8 cellular contexts compared by ENCODE assay signal in genomic region chr1:164617607-164618564, GRCh38. TPM values are rescaled to one million over a fixed set of nuclear protein-coding genes. Genes with fewer than 3 reads are reported as not detected.
A peak's percentile ranks its signal among the peaks of the same experiment; 100 is the strongest.
DNase-seq lines count a peak whose midpoint lies in the region; ATAC-seq and TF ChIP-seq lines count a peak whose summit lies in the region.

No MANE protein-coding gene starts in this region.

- H3K14ac ChIP-seq in trophoblast cell (ENCODE audit: low read length): no peak overlapping the region

- H4K12ac ChIP-seq in trophoblast cell (ENCODE audit: low read depth, low read length): no peak overlapping the region

- H3K18ac ChIP-seq in trophoblast cell (ENCODE audit: low read length): no peak overlapping the region

- POLR2A ChIA-PET in CD8-positive, alpha-beta T cell (lab: Charles Lee): no interaction called here

- H3K23ac ChIP-seq in trophoblast cell (ENCODE audit: low read length): no peak overlapping the region

- no peaks in the 10 kb centered on the region for H3K9me3 ChIP-seq in trophoblast cell (ENCODE audit: insufficient read depth, low read depth, low read length)
- no peaks in the 10 kb centered on the region for H3K9me3 ChIP-seq in CD8-positive, alpha-beta T cell (ENCODE audit: low read length)

- H3K27ac Mint-ChIP-seq in activated naive CD8-positive, alpha-beta T cell treated with anti-CD3 and anti-CD28 coated beads for 36 hours: no peak overlapping the region
- H3K27ac Mint-ChIP-seq in CD8-positive, alpha-beta T cell: no peak overlapping the region

- H4K8ac ChIP-seq in trophoblast cell (ENCODE audit: low read depth, low read length): no peak overlapping the region

- no peak overlapping the region for H3K4me3 Mint-ChIP-seq in activated naive CD8-positive, alpha-beta T cell treated with anti-CD3 and anti-CD28 coated beads for 36 hours
- no peak overlapping the region for H3K4me3 Mint-ChIP-seq in CD8-positive, alpha-beta T cell

- H3K4me3 ChIP-seq in trophoblast cell (ENCODE audit: low read depth, low read length): no peak overlapping the region
- no peak overlapping the region for H3K4me3 ChIP-seq in CD8-positive, alpha-beta T cell (ENCODE audit: low read depth, low read length)

- H3K79me2 ChIP-seq in trophoblast cell (ENCODE audit: control insufficient read depth, insufficient read depth, low read length, poor library complexity): peaks cover 11% of the 10 kb centered on the region

- WGBS in trophoblast cell (ENCODE audit: extremely low coverage, insufficient coverage, insufficient read length): no CpG with 5 or more reads among the region's 10 CpGs

- no peaks in the 10 kb centered on the region for H3K27me3 Mint-ChIP-seq in activated naive CD8-positive, alpha-beta T cell treated with anti-CD3 and anti-CD28 coated beads for 36 hours
- no peaks in the 10 kb centered on the region for H3K27me3 Mint-ChIP-seq in CD8-positive, alpha-beta T cell (ENCODE audit: low read depth)

- H2BK12ac ChIP-seq in trophoblast cell (ENCODE audit: low read length): no peak overlapping the region

- peak overlapping the region; percentile 25 for H2BK120ac ChIP-seq in trophoblast cell (ENCODE audit: insufficient read depth, low read length, poor library complexity)

- no peaks in the 10 kb centered on the region for H3K36me3 Mint-ChIP-seq in activated naive CD8-positive, alpha-beta T cell treated with anti-CD3 and anti-CD28 coated beads for 36 hours
- no peaks in the 10 kb centered on the region for H3K36me3 Mint-ChIP-seq in CD8-positive, alpha-beta T cell

- H3K27ac ChIP-seq in trophoblast cell (ENCODE audit: low read depth, low read length): peak overlapping the region; percentile 32
- no peak overlapping the region for H3K27ac ChIP-seq in CD8-positive, alpha-beta T cell (ENCODE audit: low read depth, low read length)

- H3K36me3 ChIP-seq in trophoblast cell (ENCODE audit: control insufficient read depth in 1 of 2, insufficient read depth in 2 of 2, low read length in 2 of 2): peaks cover 0 to 6% of the 10 kb centered on the region in 2 experiments
- H3K36me3 ChIP-seq in CD8-positive, alpha-beta T cell (ENCODE audit: insufficient read depth, low read length): no peaks in the 10 kb centered on the region

- peak overlapping the region; percentile 21 for H3K4ac ChIP-seq in trophoblast cell (ENCODE audit: low read depth, low read length)

- no peak overlapping the region for H2AK5ac ChIP-seq in trophoblast cell (ENCODE audit: low read length)

- no peak overlapping the region for H3K9ac ChIP-seq in trophoblast cell (ENCODE audit: low read length)

- H4K91ac ChIP-seq in trophoblast cell (ENCODE audit: low read depth, low read length): no peak overlapping the region

- no peaks in the 10 kb centered on the region for H3K27me3 ChIP-seq in trophoblast cell (ENCODE audit: insufficient read depth, low read length)
- H3K27me3 ChIP-seq in CD8-positive, alpha-beta T cell (ENCODE audit: insufficient read depth, low read length): no peaks in the 10 kb centered on the region

- intact Hi-C loops in CD8-positive, alpha-beta T cell (cut with DNase I, micrococcal nuclease): no loop called here

- ATAC-seq in CD8-positive, alpha-beta T cell: no peak
- no peak for ATAC-seq in HG03025 (IDR thresholded peaks at IDR 0.05; ENCODE audit: low FRiP score, unreplicated experiment)

- H3K4me2 ChIP-seq in trophoblast cell (ENCODE audit: low read length): no peak overlapping the region

- H3K79me1 ChIP-seq in trophoblast cell (ENCODE audit: low read length): peaks cover 5% of the 10 kb centered on the region

- peak; percentile 23 for TF ChIP-seq CTCF in GM10266 (IDR thresholded peaks at IDR 0.05; ENCODE audit: control insufficient read depth, insufficient read depth, low read depth, missing control alignments)
- no peak for TF ChIP-seq CTCF in CD8-positive, alpha-beta T cell (IDR thresholded peaks at IDR 0.05)

- H3K4me1 Mint-ChIP-seq in activated naive CD8-positive, alpha-beta T cell treated with anti-CD3 and anti-CD28 coated beads for 36 hours: no peaks in the 10 kb centered on the region
- no peaks in the 10 kb centered on the region for H3K4me1 Mint-ChIP-seq in CD8-positive, alpha-beta T cell (ENCODE audit: low read depth)

- H3K9me3 Mint-ChIP-seq in activated naive CD8-positive, alpha-beta T cell treated with anti-CD3 and anti-CD28 coated beads for 36 hours: no peaks in the 10 kb centered on the region
- H3K9me3 Mint-ChIP-seq in CD8-positive, alpha-beta T cell: no peaks in the 10 kb centered on the region

- H2BK5ac ChIP-seq in trophoblast cell (ENCODE audit: low read depth, low read length, poor library complexity): peak overlapping the region; percentile 52

- CTCF ChIA-PET in CD8-positive, alpha-beta T cell (lab: Charles Lee): no interaction called here

- no peak overlapping the region for H2AFZ ChIP-seq in trophoblast cell (ENCODE audit: insufficient read depth, low read length, poor library complexity)

- H3K4me1 ChIP-seq in trophoblast cell (ENCODE audit: control insufficient read depth in 1 of 2, insufficient read depth in 2 of 2, low read length in 2 of 2): peaks cover 21 to 29% of the 10 kb centered on the region in 2 experiments
- no peaks in the 10 kb centered on the region for H3K4me1 ChIP-seq in CD8-positive, alpha-beta T cell (ENCODE audit: insufficient read depth, low read length)

- DNase-seq in GM10266 (ENCODE audit: extremely low spot score) (no peak), NCI-H2227 (lab: John Stamatoyannopoulos, UW; ENCODE audit: unreplicated experiment) (peak; percentile 77), dermis blood vessel endothelial cell (peak; percentile 17), trophoblast cell (peak in 1 of 2 donors; percentile 58), NCI-H2081 treated with DMSO at 0.1 percent for 48 hours (lab: John Stamatoyannopoulos, UW) (no peak)
- no peak for DNase-seq in activated naive CD8-positive, alpha-beta T cell treated with anti-CD3 and anti-CD28 coated beads for 36 hours
- no peak for DNase-seq in CD8-positive, alpha-beta T cell

RNA-seq across cellular contexts. Expression of gene PBX1, which starts 58.9 kb away (rescaled TPM):
- total RNA-seq in dermis blood vessel endothelial cell: 8.9 and 12.4 TPM in 2 replicates
- 67.5 and 74.6 TPM in 2 replicates for polyA plus RNA-seq in trophoblast cell (2013)
- under 1 TPM in 1 of 2 experiments, not detected in 1; 0.04 TPM for total RNA-seq in activated naive CD8-positive, alpha-beta T cell treated with anti-CD3 and anti-CD28 coated beads for 36 hours
- under 1 TPM; 0.25 to 0.30 TPM for total RNA-seq in CD8-positive, alpha-beta T cell

Comparison
In these comparisons a context has a peak if more than half of its experiments do, and no peak if none do; other contexts are left out.
1. DNase-seq: peak in NCI-H2227 (single experiment) and dermis blood vessel endothelial cell (single experiment); none in GM10266 (single experiment), activated naive CD8-positive, alpha-beta T cell treated with anti-CD3 and anti-CD28 coated beads for 36 hours (single experiment), NCI-H2081 treated with DMSO at 0.1 percent for 48 hours (single experiment) and CD8-positive, alpha-beta T cell (0 of 7).